18 cellular contexts compared by ENCODE assay signal in the genomic region with DNA sequence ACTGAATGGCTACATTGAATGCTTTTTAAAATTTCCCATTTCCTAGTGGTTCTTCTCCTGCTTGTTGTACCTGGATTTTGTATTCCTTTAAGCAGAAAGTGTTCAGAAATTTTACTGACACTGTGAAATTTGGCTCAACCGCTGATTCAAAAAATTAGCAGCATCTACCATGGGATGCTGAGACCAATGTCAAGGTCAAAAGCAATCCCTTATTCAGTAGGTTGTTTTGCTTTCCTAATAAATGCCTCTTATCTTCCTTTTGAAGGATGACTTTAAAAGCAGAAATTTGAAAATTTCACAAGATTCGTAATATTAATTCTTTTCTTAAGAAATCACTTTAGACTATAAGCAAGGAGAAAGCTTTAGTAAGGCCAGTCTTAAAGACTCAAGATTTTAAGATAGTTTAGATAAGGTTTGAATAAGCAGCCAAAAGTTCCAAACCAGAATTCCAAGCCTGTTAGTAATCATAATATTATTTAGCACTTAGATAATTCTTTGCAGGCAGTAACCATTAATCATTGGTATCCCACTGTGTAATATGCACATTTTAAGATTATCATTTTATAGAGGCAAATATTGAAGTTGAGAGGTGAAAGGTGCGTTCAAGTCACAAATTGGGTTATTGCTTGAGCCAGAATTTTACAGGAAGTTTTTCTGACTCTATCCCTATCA.
DNase-seq lines count a peak whose midpoint lies in the region; ATAC-seq and TF ChIP-seq lines count a peak whose summit lies in the region.
"Had no signal": no experiment of that assay in that cellular context is flagged by ENCODE, and none has a peak within 500 bp of the region (broad histone marks: within the 10 kb centered on the region; RNA-seq: fewer than 3 reads in every experiment).

No MANE protein-coding gene starts in this region.

- DNase-seq in GM04503 (ENCODE audit: low read depth): peak; percentile 22
- DNase-seq in fibroblast of peridontal ligament (ENCODE audit: extremely low read depth): peak; percentile 78
- no peak for DNase-seq in SW 1271 (lab: John Stamatoyannopoulos, UW)
- DNase-seq in stimulated activated CD4-positive, alpha-beta T cell treated with anti-CD3 and anti-CD28 coated beads, Interleukin-12 subunit alpha, Interleukin-12 subunit beta, amount 100 ng/mL, for 4 hours: no peak
- no peak for DNase-seq in caudate nucleus (lab: John Stamatoyannopoulos, UW)
- DNase-seq: activated T-cell treated with anti-CD3 and anti-CD28 coated beads, Interleukin-2, amount 50 U/mL, for 1 hour; DMS53; Kasumi-1; NCI-H146; OCI-M1; spleen; stimulated activated naive CD4-positive, alpha-beta T cell treated with Interleukin-2 at 50 U/mL for 16 hours had no signal

- no peaks in the 10 kb centered on the region for H3K27me3 ChIP-seq in skeletal muscle satellite cell (ENCODE audit: control insufficient read depth, insufficient read depth, low read length)
- H3K27me3 ChIP-seq: BLaER1 treated with 17β-estradiol and CSF1 and Interleukin-3, amounts not matched to agents 10 nM and 100 nM; spleen had no signal

- H3K4me1 ChIP-seq in skeletal muscle satellite cell (ENCODE audit: control insufficient read depth, insufficient read depth, low read length): peaks cover 30% of the 10 kb centered on the region
- H3K4me1 ChIP-seq: BLaER1 treated with 17β-estradiol and CSF1 and Interleukin-3, amounts not matched to agents 10 nM and 100 nM; spleen had no signal

- H3K27ac ChIP-seq in caudate nucleus (ENCODE audit: low read depth, low read length): no peak overlapping the region
- H3K27ac ChIP-seq: BLaER1 treated with 17β-estradiol and CSF1 and Interleukin-3, amounts not matched to agents 10 nM and 100 nM; parathyroid adenoma; spleen had no signal

- no peak overlapping the region for H3K4me3 ChIP-seq in skeletal muscle satellite cell (ENCODE audit: low read length)
- H3K4me3 ChIP-seq: BLaER1 treated with 17β-estradiol and CSF1 and Interleukin-3, amounts not matched to agents 10 nM and 100 nM; spleen had no signal

- no peaks in the 10 kb centered on the region for H3K36me3 ChIP-seq in skeletal muscle satellite cell (ENCODE audit: insufficient read depth, low read length)
- H3K36me3 ChIP-seq: BLaER1 treated with 17β-estradiol and CSF1 and Interleukin-3, amounts not matched to agents 10 nM and 100 nM; spleen had no signal

- peak overlapping the region; percentile 41 for H3K4me2 ChIP-seq in skeletal muscle satellite cell (ENCODE audit: low read length)
- H3K4me2 ChIP-seq: BLaER1 treated with 17β-estradiol and CSF1 and Interleukin-3, amounts not matched to agents 10 nM and 100 nM had no signal

- ATAC-seq in SK-N-SH treated with all-trans-retinoic acid at 6 μM for 48 hours: peak; percentile 77
- ATAC-seq in HG02623 (IDR thresholded peaks at IDR 0.05; ENCODE audit: unreplicated experiment): no peak
- ATAC-seq: activated naive CD4-positive, alpha-beta T cell treated with anti-CD3 and anti-CD28 coated beads, Interleukin-2, amount 50 U/mL, for 72 hours had no signal

- no peaks in the 10 kb centered on the region for H3K9me3 ChIP-seq in skeletal muscle satellite cell (replicated peaks; ENCODE audit: low read length)
- H3K9me3 ChIP-seq: BLaER1 treated with 17β-estradiol and CSF1 and Interleukin-3, amounts not matched to agents 10 nM and 100 nM; spleen had no signal

- no peak overlapping the region for H3K9ac ChIP-seq in skeletal muscle satellite cell (ENCODE audit: low read depth, low read length)
- H3K9ac ChIP-seq: BLaER1 treated with 17β-estradiol and CSF1 and Interleukin-3, amounts not matched to agents 10 nM and 100 nM; parathyroid adenoma had no signal

TF ChIP-seq in SK-N-SH treated with all-trans-retinoic acid at 6 μM for 48 hours, 23 proteins besides CTCF, POLR2A, EP300 and RAD21 (continues in another document):
- TF ChIP-seq PPARA (CRISPR knock-in tag; IDR thresholded peaks at IDR 0.05; ENCODE audit: borderline replicate concordance): no peak
- peak; percentile 48 for TF ChIP-seq TOX (CRISPR knock-in tag; IDR thresholded peaks at IDR 0.05; ENCODE audit: borderline replicate concordance)
- TF ChIP-seq CREB5 (CRISPR knock-in tag; IDR thresholded peaks at IDR 0.05; ENCODE audit: low read depth): peak; percentile 81
- no peak for TF ChIP-seq CSDC2 (CRISPR knock-in tag; IDR thresholded peaks at IDR 0.05)
- TF ChIP-seq ZFP3 (CRISPR knock-in tag; IDR thresholded peaks at IDR 0.05): no peak
- TF ChIP-seq ISL1 (CRISPR knock-in tag; IDR thresholded peaks at IDR 0.05): peak; percentile 98
- no peak for TF ChIP-seq TSHZ2 (CRISPR knock-in tag; IDR thresholded peaks at IDR 0.05)
- TF ChIP-seq ZNF565 (CRISPR knock-in tag; conservative IDR thresholded peaks at IDR 0.05; ENCODE audit: low read depth): no peak
- peak; percentile 17; the same call in 1 of the 2 replicates for TF ChIP-seq ZNF8 (CRISPR knock-in tag; IDR thresholded peaks at IDR 0.05)
- TF ChIP-seq ZNF70 (CRISPR knock-in tag; IDR thresholded peaks at IDR 0.05): no peak
- TF ChIP-seq ZFP30 (CRISPR knock-in tag; IDR thresholded peaks at IDR 0.05): no peak
- TF ChIP-seq BACH2 (CRISPR knock-in tag; IDR thresholded peaks at IDR 0.05; ENCODE audit: borderline replicate concordance): no peak
- no peak for TF ChIP-seq OSR1 (CRISPR knock-in tag; IDR thresholded peaks at IDR 0.05)
- TF ChIP-seq, protein P1, sequence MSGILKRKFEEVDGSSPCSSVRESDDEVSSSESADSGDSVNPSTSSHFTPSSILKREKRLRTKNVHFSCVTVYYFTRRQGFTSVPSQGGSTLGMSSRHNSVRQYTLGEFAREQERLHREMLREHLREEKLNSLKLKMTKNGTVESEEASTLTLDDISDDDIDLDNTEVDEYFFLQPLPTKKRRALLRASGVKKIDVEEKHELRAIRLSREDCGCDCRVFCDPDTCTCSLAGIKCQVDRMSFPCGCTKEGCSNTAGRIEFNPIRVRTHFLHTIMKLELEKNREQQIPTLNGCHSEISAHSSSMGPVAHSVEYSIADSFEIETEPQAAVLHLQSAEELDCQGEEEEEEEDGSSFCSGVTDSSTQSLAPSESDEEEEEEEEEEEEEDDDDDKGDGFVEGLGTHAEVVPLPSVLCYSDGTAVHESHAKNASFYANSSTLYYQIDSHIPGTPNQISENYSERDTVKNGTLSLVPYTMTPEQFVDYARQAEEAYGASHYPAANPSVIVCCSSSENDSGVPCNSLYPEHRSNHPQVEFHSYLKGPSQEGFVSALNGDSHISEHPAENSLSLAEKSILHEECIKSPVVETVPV (CRISPR knock-in tag; IDR thresholded peaks at IDR 0.05): no peak
- TF ChIP-seq TCF4 (CRISPR knock-in tag; IDR thresholded peaks at IDR 0.05; ENCODE audit: borderline replicate concordance): no peak
- TF ChIP-seq SNAI2 (CRISPR knock-in tag; IDR thresholded peaks at IDR 0.05): no peak
- peak; percentile 31; the same call in 1 of the 2 replicates for TF ChIP-seq RARB (CRISPR knock-in tag; IDR thresholded peaks at IDR 0.05)
- no peak; the same call in none of the 2 replicates for TF ChIP-seq ZC3H10 (CRISPR knock-in tag; IDR thresholded peaks at IDR 0.05)
- TF ChIP-seq GLIS3 (CRISPR knock-in tag; IDR thresholded peaks at IDR 0.05): no peak
- TF ChIP-seq ARNTL (CRISPR knock-in tag; IDR thresholded peaks at IDR 0.05; ENCODE audit: borderline replicate concordance, low read depth): no peak

Comparison
In these comparisons a context has a peak if more than half of its experiments do, and no peak if none do; other contexts are left out.
1. DNase-seq: peak in GM04503 (single experiment) and fibroblast of peridontal ligament (single experiment); none in SW 1271 (0 of 2), stimulated activated CD4-positive, alpha-beta T cell treated with anti-CD3 and anti-CD28 coated beads, Interleukin-12 subunit alpha, Interleukin-12 subunit beta, amount 100 ng/mL, for 4 hours (single experiment) and caudate nucleus (0 of 61).